ENCODE assay signal across 8 cellular contexts in genomic region chr1:207644852-207645631, GRCh38. TPM values are rescaled to one million over a fixed set of nuclear protein-coding genes. Genes with fewer than 3 reads are reported as not detected.
DNase-seq lines count a peak whose midpoint lies in the region; ATAC-seq, FAIRE-seq and TF ChIP-seq lines count a peak whose summit lies in the region.

TSS of gene CR1L (plus strand) at chr1:207645133. CDS start at chr1:207645234, 101 bp downstream.

- CTCF ChIA-PET in Caco-2 (lab: Charles Lee), result no interaction called here

- no peak within 1 kb of the TSS for H3K4me3 Mint-ChIP-seq in Caco-2 (ENCODE audit: unreplicated experiment)

- POLR2A ChIA-PET in Caco-2 (lab: Charles Lee), result no interaction called here

- H3K4me1 ChIP-seq in Peyer's patch (peaks cover 0 to 5% (median 0%) of the 10 kb centered on the region in 4 donors), gastroesophageal sphincter (peaks cover 0 to 16% (median 0%) of the 10 kb centered on the region in 3 donors), pancreas (peaks cover 0 to 8% (median 4%) of the 10 kb centered on the region in 3 donors), suprapubic skin (peaks cover 7% of the 10 kb centered on the region), Caco-2 (no peaks in the 10 kb centered on the region)

- no peaks in the 10 kb centered on the region for H3K4me1 Mint-ChIP-seq in Caco-2 (ENCODE audit: low read depth, unreplicated experiment)

- H3K4me3 ChIP-seq in Peyer's patch, result peak within 1 kb of the TSS; percentile 19 to 53 (median 52)
- H3K4me3 ChIP-seq in gastroesophageal sphincter, result peak within 1 kb of the TSS; percentile 30 to 64
- peak within 1 kb of the TSS; percentile 30 to 62 (median 41) for H3K4me3 ChIP-seq in pancreas
- H3K4me3 ChIP-seq in suprapubic skin, result peak within 1 kb of the TSS; percentile 50
- H3K4me3 ChIP-seq in Caco-2 (ENCODE audit: low read depth, low read length), result no peak within 1 kb of the TSS

- H3K36me3 Mint-ChIP-seq in Caco-2 (ENCODE audit: insufficient read depth, unreplicated experiment), result no peaks in the 10 kb centered on the region

- peak; percentile 68 to 82 (median 78) for DNase-seq in Peyer's patch
- DNase-seq in activated gamma-delta T cell treated with anti-CD3 and anti-CD28 coated beads, Interleukin-2, amount 50 U/mL, for 16 hours (ENCODE audit: low read depth), result peak; percentile 54
- DNase-seq in pancreas, result peak; percentile 68 to 90 (median 80)
- DNase-seq in suprapubic skin (ENCODE audit: low spot score in 2 of 2), result peak; percentile 83 to 84
- no peak for DNase-seq in Caco-2

- peak; percentile 87 for ATAC-seq in GM18511 (IDR thresholded peaks at IDR 0.05; ENCODE audit: unreplicated experiment)
- peak; percentile 96 for ATAC-seq in HG02981 (IDR thresholded peaks at IDR 0.05; ENCODE audit: unreplicated experiment)
- peak; percentile 93 for ATAC-seq in gastroesophageal sphincter
- peak; percentile 94 to 99 (median 98) for ATAC-seq in pancreas

- H3K9me3 ChIP-seq in Peyer's patch (no peaks in the 10 kb centered on the region), gastroesophageal sphincter (no peaks in the 10 kb centered on the region), pancreas (no peaks in the 10 kb centered on the region), suprapubic skin (no peaks in the 10 kb centered on the region), Caco-2 (no peaks in the 10 kb centered on the region)

- intact Hi-C loops in pancreas (cut with DNase I) (no loop called here), Caco-2 (cut with micrococcal nuclease; ENCODE audit: unreplicated experiment) (no loop called here)

- no peak for TF ChIP-seq CTCF in Peyer's patch (IDR thresholded peaks at IDR 0.05)
- TF ChIP-seq CTCF in gastroesophageal sphincter (IDR thresholded peaks at IDR 0.05), result no peak
- no peak for TF ChIP-seq CTCF in pancreas (IDR thresholded peaks at IDR 0.05)
- TF ChIP-seq CTCF in suprapubic skin (IDR thresholded peaks at IDR 0.05), result no peak
- TF ChIP-seq CTCF in Caco-2 (IDR thresholded peaks at IDR 0.05; ENCODE audit: insufficient read depth in 1 of 2, low read depth in 1 of 2, low read length in 1 of 2, severe bottlenecking in 1 of 2, unreplicated experiment in 1 of 2), result no peak

- no peaks in the 10 kb centered on the region for H3K27me3 Mint-ChIP-seq in Caco-2 (ENCODE audit: insufficient read depth, unreplicated experiment)

- H3K36me3 ChIP-seq in Peyer's patch (no peaks in the 10 kb centered on the region), gastroesophageal sphincter (no peaks in the 10 kb centered on the region), pancreas (no peaks in the 10 kb centered on the region), suprapubic skin (no peaks in the 10 kb centered on the region), Caco-2 (ENCODE audit: control insufficient read depth, insufficient read depth, low read length) (no peaks in the 10 kb centered on the region)

- H3K27me3 ChIP-seq in Peyer's patch (no peaks in the 10 kb centered on the region), gastroesophageal sphincter (peaks cover 11% of the 10 kb centered on the region), pancreas (peaks cover 0 to 5% (median 0%) of the 10 kb centered on the region in 4 donors), suprapubic skin (peaks cover 4% of the 10 kb centered on the region), Caco-2 (replicated peaks; ENCODE audit: control insufficient read depth, insufficient read depth, low read length) (no peaks in the 10 kb centered on the region)

- TF ChIP-seq POLR2A in Peyer's patch (IDR thresholded peaks at IDR 0.05) (no peak), gastroesophageal sphincter (IDR thresholded peaks at IDR 0.05) (no peak), suprapubic skin (IDR thresholded peaks at IDR 0.05) (no peak)

- H3K27ac ChIP-seq in Peyer's patch, result no peak within 1 kb of the TSS
- H3K27ac ChIP-seq in gastroesophageal sphincter, result no peak within 1 kb of the TSS
- no peak within 1 kb of the TSS for H3K27ac ChIP-seq in pancreas
- no peak within 1 kb of the TSS for H3K27ac ChIP-seq in suprapubic skin

- no TSS peak for BruUV-seq in Caco-2 (replicated peaks; lab: Mats Ljungman, UMichigan)

- no peak within 1 kb of the TSS for H3K27ac Mint-ChIP-seq in Caco-2 (ENCODE audit: unreplicated experiment)

- WGBS in gastroesophageal sphincter (ENCODE audit: low coverage in 1 of 2), 2 donors, result 0% methylated on average over 18 of the region's 65 CpGs; no CpG with 5 or more reads in 1 of the 2 donors
- WGBS in pancreas, 2 donors, result 7 to 9% methylated on average over 65 of the region's 65 CpGs
- WGBS in suprapubic skin, result 1% methylated on average over 19 of the region's 65 CpGs

- no peak for FAIRE-seq in pancreas (lab: Jason Lieb, UNC)

- TF ChIP-seq EP300 in gastroesophageal sphincter (IDR thresholded peaks at IDR 0.05) (no peak), suprapubic skin (IDR thresholded peaks at IDR 0.05) (no peak)

- no peaks in the 10 kb centered on the region for H3K9me3 Mint-ChIP-seq in Caco-2 (ENCODE audit: unreplicated experiment)

RNA-seq across cellular contexts. Expression of gene CR1L, which starts in this region (rescaled TPM):
- total RNA-seq in Peyer's patch (not detected), gastroesophageal sphincter (not detected), pancreas (1 to 10 TPM in 1 of 6 donors, not detected in 5; 1.3 TPM), suprapubic skin (not detected), Caco-2 (2022) (not detected in 2 replicates)
- not detected for polyA plus RNA-seq in pancreas

Comparison
In these comparisons a context has a peak if more than half of its experiments do, and no peak if none do; other contexts are left out.
1. Peak in DNase-seq and H3K4me3 ChIP-seq in Peyer's patch; RNA of the gene not detected or under 1 TPM.
2. Peak in ATAC-seq and H3K4me3 ChIP-seq in gastroesophageal sphincter; RNA of the gene not detected or under 1 TPM.
3. Peak in DNase-seq and H3K4me3 ChIP-seq in suprapubic skin; RNA of the gene not detected or under 1 TPM.
4. DNase-seq: peak in activated gamma-delta T cell treated with anti-CD3 and anti-CD28 coated beads, Interleukin-2, amount 50 U/mL, for 16 hours (single experiment) and pancreas (6 of 6); none in Caco-2 (0 of 2).
5. Peak in every context shown above with its lines, with median percentiles within 50 percentile points of each other: ATAC-seq.